ENCODE assay signal across 36 cellular contexts in the genomic region with DNA sequence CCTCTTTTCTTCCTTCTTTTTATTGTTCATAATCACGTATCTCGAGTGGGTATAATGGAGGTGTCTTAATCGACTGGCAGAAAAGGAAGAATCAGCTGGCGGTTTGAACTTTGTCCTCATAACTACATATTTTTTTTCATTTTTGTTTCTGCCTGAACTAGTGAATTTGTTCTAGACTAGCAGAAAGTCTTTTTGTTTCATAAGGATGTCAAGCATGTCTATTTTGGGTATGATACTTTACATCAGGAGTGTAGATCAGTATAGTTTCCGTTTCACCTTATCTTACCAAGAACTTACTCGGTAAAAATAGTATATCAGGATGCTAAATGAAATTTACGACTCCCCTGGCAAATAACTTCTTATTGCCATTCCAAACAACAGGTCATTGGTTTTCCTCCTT.
"Had no signal": no experiment of that assay in that cellular context is flagged by ENCODE, and none has a peak within 500 bp of the region (broad histone marks: within the 10 kb centered on the region; RNA-seq: fewer than 3 reads in every experiment).

No MANE protein-coding gene starts in this region.

- H3K27ac Mint-ChIP-seq: activated naive CD4-positive, alpha-beta T cell treated with anti-CD3 and anti-CD28 coated beads for 36 hours; activated naive CD4-positive, alpha-beta T cell treated with anti-CD3 and anti-CD28 coated beads, Interleukin-2, amount 10 ng/mL, durations not matched to agents 7 days and 5 days; activated naive CD4-positive, alpha-beta T cell treated with anti-CD3 and anti-CD28 coated beads, Interleukin-2, amount 50 U/mL, for 24 hours; activated naive CD4-positive, alpha-beta T cell treated with anti-CD3 and anti-CD28 coated beads, Interleukin-2, amount 50 U/mL, for 72 hours; activated naive CD8-positive, alpha-beta T cell; activated naive CD8-positive, alpha-beta T cell treated with anti-CD3 and anti-CD28 coated beads for 36 hours; activated naive CD8-positive, alpha-beta T cell treated with anti-CD3 and anti-CD28 coated beads, Interleukin-2, amount 10 ng/mL, durations not matched to agents 7 days and 5 days; activated naive CD8-positive, alpha-beta T cell treated with anti-CD3 and anti-CD28 coated beads, Interleukin-2, amount 50 U/mL, for 24 hours; activated T-cell treated with anti-CD3 and anti-CD28 coated beads, Interleukin-2, amount 50 U/mL, for 72 hours; activated T-helper 1 cell treated with anti-CD3 and anti-CD28 coated beads, Interleukin-12 subunit alpha, Interleukin-12 subunit beta, Interleukin-2, Interleukin-4 antibody, amounts not matched to agents 30 ng/mL and 10 ng/mL and 1 ng/mL, durations not matched to agents 14 hours and 24 hours and 36 hours; activated T-helper 17 cell treated with anti-CD3 and anti-CD28 coated beads, Interleukin-2, amount 50 U/mL, for 72 hours; activated T-helper 2 cell treated with anti-CD3 and anti-CD28 coated beads, Interferon-gamma antibody, Interleukin-2, Interleukin-4, amounts not matched to agents 10 μg/mL and 5 μg/mL and 100 μg/mL, durations not matched to agents 14 hours and 24 hours and 36 hours; brain had no signal

- H3K27ac ChIP-seq: adrenal gland, ascending aorta, body of pancreas, brain microvascular endothelial cell, breast epithelium, cardiac muscle cell had no signal

- H3K9me3 Mint-ChIP-seq: activated naive CD4-positive, alpha-beta T cell treated with anti-CD3 and anti-CD28 coated beads for 36 hours; activated naive CD4-positive, alpha-beta T cell treated with anti-CD3 and anti-CD28 coated beads, Interleukin-2, amount 10 ng/mL, durations not matched to agents 7 days and 5 days; activated naive CD4-positive, alpha-beta T cell treated with anti-CD3 and anti-CD28 coated beads, Interleukin-2, amount 50 U/mL, for 24 hours; activated naive CD4-positive, alpha-beta T cell treated with anti-CD3 and anti-CD28 coated beads, Interleukin-2, amount 50 U/mL, for 72 hours; activated naive CD8-positive, alpha-beta T cell treated with anti-CD3 and anti-CD28 coated beads for 36 hours; activated naive CD8-positive, alpha-beta T cell treated with anti-CD3 and anti-CD28 coated beads, Interleukin-2, amount 10 ng/mL, durations not matched to agents 7 days and 5 days; activated naive CD8-positive, alpha-beta T cell treated with anti-CD3 and anti-CD28 coated beads, Interleukin-2, amount 50 U/mL, for 24 hours; activated T-cell treated with anti-CD3 and anti-CD28 coated beads, Interleukin-2, amount 50 U/mL, for 4 hours; activated T-cell treated with anti-CD3 and anti-CD28 coated beads, Interleukin-2, amount 50 U/mL, for 72 hours; activated T-helper 1 cell treated with anti-CD3 and anti-CD28 coated beads, Interleukin-12 subunit alpha, Interleukin-12 subunit beta, Interleukin-2, Interleukin-4 antibody, amounts not matched to agents 30 ng/mL and 10 ng/mL and 1 ng/mL, durations not matched to agents 14 hours and 24 hours and 36 hours; activated T-helper 17 cell treated with anti-CD3 and anti-CD28 coated beads, Interleukin-2, amount 50 U/mL, for 72 hours; activated T-helper 2 cell treated with anti-CD3 and anti-CD28 coated beads, Interferon-gamma antibody, Interleukin-2, Interleukin-4, amounts not matched to agents 10 μg/mL and 5 μg/mL and 100 μg/mL, durations not matched to agents 14 hours and 24 hours and 36 hours; brain had no signal

- H3K9me3 ChIP-seq: adrenal gland, ascending aorta, body of pancreas, breast epithelium had no signal

- H3K36me3 Mint-ChIP-seq: activated naive CD4-positive, alpha-beta T cell treated with anti-CD3 and anti-CD28 coated beads, Interleukin-2, amount 10 ng/mL, durations not matched to agents 7 days and 5 days; activated naive CD4-positive, alpha-beta T cell treated with anti-CD3 and anti-CD28 coated beads, Interleukin-2, amount 50 U/mL, for 24 hours; activated naive CD4-positive, alpha-beta T cell treated with anti-CD3 and anti-CD28 coated beads, Interleukin-2, amount 50 U/mL, for 72 hours; activated naive CD8-positive, alpha-beta T cell; activated naive CD8-positive, alpha-beta T cell treated with anti-CD3 and anti-CD28 coated beads for 36 hours; activated naive CD8-positive, alpha-beta T cell treated with anti-CD3 and anti-CD28 coated beads, Interleukin-2, amount 10 ng/mL, durations not matched to agents 7 days and 5 days had no signal

- DNase-seq: activated effector memory CD4-positive, alpha-beta T cell treated with anti-CD3 and anti-CD28 coated beads, Interleukin-2, amount 50 U/mL, for 16 hours; activated effector memory CD4-positive, alpha-beta T cell treated with Interleukin-2 at 50 U/mL for 16 hours; activated gamma-delta T cell; activated gamma-delta T cell treated with Interleukin-2 at 50 U/mL for 16 hours; activated naive CD4-positive, alpha-beta T cell; activated naive CD4-positive, alpha-beta T cell treated with anti-CD3 and anti-CD28 coated beads for 36 hours; activated naive CD4-positive, alpha-beta T cell treated with anti-CD3 and anti-CD28 coated beads, Interleukin-2, amount 10 ng/mL, durations not matched to agents 7 days and 5 days; activated naive CD4-positive, alpha-beta T cell treated with anti-CD3 and anti-CD28 coated beads, Interleukin-2, amount 50 U/mL, for 16 hours; activated naive CD4-positive, alpha-beta T cell treated with Interleukin-2 at 50 U/mL for 16 hours; activated naive CD8-positive, alpha-beta T cell treated with anti-CD3 and anti-CD28 coated beads for 36 hours; activated naive CD8-positive, alpha-beta T cell treated with anti-CD3 and anti-CD28 coated beads, Interleukin-2, amount 10 ng/mL, durations not matched to agents 7 days and 5 days; activated naive CD8-positive, alpha-beta T cell treated with anti-CD3 and anti-CD28 coated beads, Interleukin-2, amount 50 U/mL, for 24 hours; activated T-cell treated with anti-CD3 and anti-CD28 coated beads, Interleukin-2, amount 50 U/mL, for 4 hours; activated T-cell treated with anti-CD3 and anti-CD28 coated beads, Interleukin-2, amount 50 U/mL, for 48 hours; activated T-cell treated with anti-CD3 and anti-CD28 coated beads, Interleukin-2, amount 50 U/mL, for 72 hours; adrenal gland; amniotic stem cell; amygdala; anterior cingulate cortex; aorta; body of pancreas; brain microvascular endothelial cell; caudate nucleus; central memory CD4-positive, alpha-beta T cell; cerebellar nuclear complex had no signal

- H3K4me1 ChIP-seq: adrenal gland, body of pancreas, breast epithelium had no signal

- H3K27me3 Mint-ChIP-seq: activated naive CD4-positive, alpha-beta T cell treated with anti-CD3 and anti-CD28 coated beads, Interleukin-2, amount 10 ng/mL, durations not matched to agents 7 days and 5 days; activated naive CD8-positive, alpha-beta T cell treated with anti-CD3 and anti-CD28 coated beads, Interleukin-2, amount 10 ng/mL, durations not matched to agents 7 days and 5 days; brain; central memory CD8-positive, alpha-beta T cell had no signal

- H3K4me1 Mint-ChIP-seq: activated naive CD4-positive, alpha-beta T cell treated with anti-CD3 and anti-CD28 coated beads, Interleukin-2, amount 10 ng/mL, durations not matched to agents 7 days and 5 days; activated naive CD4-positive, alpha-beta T cell treated with anti-CD3 and anti-CD28 coated beads, Interleukin-2, amount 50 U/mL, for 24 hours; activated naive CD8-positive, alpha-beta T cell treated with anti-CD3 and anti-CD28 coated beads for 36 hours; activated naive CD8-positive, alpha-beta T cell treated with anti-CD3 and anti-CD28 coated beads, Interleukin-2, amount 10 ng/mL, durations not matched to agents 7 days and 5 days; activated naive CD8-positive, alpha-beta T cell treated with anti-CD3 and anti-CD28 coated beads, Interleukin-2, amount 50 U/mL, for 24 hours; activated T-helper 17 cell treated with anti-CD3 and anti-CD28 coated beads, Interleukin-2, amount 50 U/mL, for 72 hours; brain; central memory CD8-positive, alpha-beta T cell had no signal

- H3K36me3 ChIP-seq: adrenal gland, brain microvascular endothelial cell, breast epithelium, cardiac muscle cell had no signal

- ATAC-seq: activated naive CD4-positive, alpha-beta T cell treated with anti-CD3 and anti-CD28 coated beads, Interleukin-2, amount 50 U/mL, for 72 hours; activated naive CD8-positive, alpha-beta T cell treated with anti-CD3 and anti-CD28 coated beads, Interleukin-2, amount 50 U/mL, for 24 hours; activated T-cell treated with anti-CD3 and anti-CD28 coated beads, Interleukin-2, amount 50 U/mL, for 4 hours; activated T-cell treated with anti-CD3 and anti-CD28 coated beads, Interleukin-2, amount 50 U/mL, for 72 hours; activated T-helper 17 cell treated with anti-CD3 and anti-CD28 coated beads, Interleukin-2, amount 50 U/mL, for 72 hours; body of pancreas had no signal

- H3K4me3 Mint-ChIP-seq: activated naive CD4-positive, alpha-beta T cell treated with anti-CD3 and anti-CD28 coated beads for 36 hours; activated naive CD4-positive, alpha-beta T cell treated with anti-CD3 and anti-CD28 coated beads, Interleukin-2, amount 10 ng/mL, durations not matched to agents 7 days and 5 days; activated naive CD4-positive, alpha-beta T cell treated with anti-CD3 and anti-CD28 coated beads, Interleukin-2, amount 50 U/mL, for 24 hours; activated naive CD8-positive, alpha-beta T cell; activated naive CD8-positive, alpha-beta T cell treated with anti-CD3 and anti-CD28 coated beads for 36 hours; activated naive CD8-positive, alpha-beta T cell treated with anti-CD3 and anti-CD28 coated beads, Interleukin-2, amount 10 ng/mL, durations not matched to agents 7 days and 5 days; activated naive CD8-positive, alpha-beta T cell treated with anti-CD3 and anti-CD28 coated beads, Interleukin-2, amount 50 U/mL, for 24 hours; activated T-cell treated with anti-CD3 and anti-CD28 coated beads, Interleukin-2, amount 50 U/mL, for 4 hours; activated T-cell treated with anti-CD3 and anti-CD28 coated beads, Interleukin-2, amount 50 U/mL, for 72 hours; activated T-helper 1 cell treated with anti-CD3 and anti-CD28 coated beads, Interleukin-12 subunit alpha, Interleukin-12 subunit beta, Interleukin-2, Interleukin-4 antibody, amounts not matched to agents 30 ng/mL and 10 ng/mL and 1 ng/mL, durations not matched to agents 14 hours and 24 hours and 36 hours; activated T-helper 17 cell treated with anti-CD3 and anti-CD28 coated beads, Interleukin-2, amount 50 U/mL, for 72 hours; brain; central memory CD8-positive, alpha-beta T cell had no signal

- H3K4me3 ChIP-seq: adrenal gland, ascending aorta, body of pancreas, breast epithelium, cardiac muscle cell had no signal

- H3K27me3 ChIP-seq: adrenal gland, ascending aorta, body of pancreas, brain microvascular endothelial cell, breast epithelium, cardiac muscle cell had no signal
